ENCODE assay signal across 1 cellular context in genomic region chr12:54390176-54390667, GRCh38.
TF ChIP-seq lines count a peak whose summit lies in the region.

No MANE protein-coding gene starts in this region.

TF ChIP-seq in HEK293, 187 proteins besides CTCF, POLR2A, EP300 and RAD21 (continued from another document and continues in another):
- TF ChIP-seq PRDM6 (tag by site-specific recombination; IDR thresholded peaks at IDR 0.05) (no peak), YY2 (tag by site-specific recombination; IDR thresholded peaks at IDR 0.05) (no peak), BCL11B (tag by site-specific recombination; IDR thresholded peaks at IDR 0.05; ENCODE audit: low read depth) (no peak), KLF17 (tag by site-specific recombination; IDR thresholded peaks at IDR 0.05) (peak; percentile 21; the same call in 1 of the 2 replicates), ZNF558 (tag by site-specific recombination; IDR thresholded peaks at IDR 0.05) (no peak), ZBTB20 (tag by site-specific recombination; IDR thresholded peaks at IDR 0.05) (no peak), ZNF639 (tag by site-specific recombination; IDR thresholded peaks at IDR 0.05) (no peak), ZNF626 (tag by site-specific recombination; IDR thresholded peaks at IDR 0.05) (no peak), ZNF660 (tag by site-specific recombination; IDR thresholded peaks at IDR 0.05) (no peak), BCL11A (tag by site-specific recombination; IDR thresholded peaks at IDR 0.05; ENCODE audit: low read depth) (no peak), FEZF1 (tag by site-specific recombination; IDR thresholded peaks at IDR 0.05) (no peak), ZIC2 (tag by site-specific recombination; IDR thresholded peaks at IDR 0.05) (peak; percentile 70), ZNF2 (tag by site-specific recombination; IDR thresholded peaks at IDR 0.05) (no peak), ZNF843 (tag by site-specific recombination; IDR thresholded peaks at IDR 0.05) (no peak), KLF9 (tag by site-specific recombination; IDR thresholded peaks at IDR 0.05; ENCODE audit: low read depth) (no peak), ZBTB6 (tag by site-specific recombination; IDR thresholded peaks at IDR 0.05) (no peak), ZNF530 (tag by site-specific recombination; IDR thresholded peaks at IDR 0.05; ENCODE audit: low read depth) (no peak), SP7 (tag by site-specific recombination; IDR thresholded peaks at IDR 0.05) (0 out of 2 replicates have a peak, but pooled peaks have one; percentile 29), ZNF768 (tag by site-specific recombination; IDR thresholded peaks at IDR 0.05) (no peak), ZNF600 (tag by site-specific recombination; IDR thresholded peaks at IDR 0.05) (peak; percentile 80), ZFHX2 (tag by site-specific recombination; conservative IDR thresholded peaks at IDR 0.05) (no peak), ZNF837 (tag by site-specific recombination; IDR thresholded peaks at IDR 0.05) (no peak), REPIN1 (tag by site-specific recombination; IDR thresholded peaks at IDR 0.05; ENCODE audit: low read depth) (no peak), ZNF629 (tag by site-specific recombination; IDR thresholded peaks at IDR 0.05) (no peak), ZNF302 (tag by site-specific recombination; IDR thresholded peaks at IDR 0.05; ENCODE audit: low read depth) (no peak), ZNF670 (tag by site-specific recombination; IDR thresholded peaks at IDR 0.05; ENCODE audit: low read depth) (no peak), ZNF785 (tag by site-specific recombination; IDR thresholded peaks at IDR 0.05) (no peak), ZNF416 (tag by site-specific recombination; IDR thresholded peaks at IDR 0.05) (no peak), ZNF121 (tag by site-specific recombination; IDR thresholded peaks at IDR 0.05) (no peak), ZNF169 (tag by site-specific recombination; IDR thresholded peaks at IDR 0.05) (no peak), ZNF548 (tag by site-specific recombination; IDR thresholded peaks at IDR 0.05) (no peak), ZXDB (tag by site-specific recombination; IDR thresholded peaks at IDR 0.05) (no peak), ZNF350 (tag by site-specific recombination; IDR thresholded peaks at IDR 0.05) (no peak), SALL2 (tag by site-specific recombination; IDR thresholded peaks at IDR 0.05; ENCODE audit: borderline replicate concordance) (no peak), PATZ1 (tag by site-specific recombination; IDR thresholded peaks at IDR 0.05) (peak; percentile 58)
- TF ChIP-seq, protein P1, sequence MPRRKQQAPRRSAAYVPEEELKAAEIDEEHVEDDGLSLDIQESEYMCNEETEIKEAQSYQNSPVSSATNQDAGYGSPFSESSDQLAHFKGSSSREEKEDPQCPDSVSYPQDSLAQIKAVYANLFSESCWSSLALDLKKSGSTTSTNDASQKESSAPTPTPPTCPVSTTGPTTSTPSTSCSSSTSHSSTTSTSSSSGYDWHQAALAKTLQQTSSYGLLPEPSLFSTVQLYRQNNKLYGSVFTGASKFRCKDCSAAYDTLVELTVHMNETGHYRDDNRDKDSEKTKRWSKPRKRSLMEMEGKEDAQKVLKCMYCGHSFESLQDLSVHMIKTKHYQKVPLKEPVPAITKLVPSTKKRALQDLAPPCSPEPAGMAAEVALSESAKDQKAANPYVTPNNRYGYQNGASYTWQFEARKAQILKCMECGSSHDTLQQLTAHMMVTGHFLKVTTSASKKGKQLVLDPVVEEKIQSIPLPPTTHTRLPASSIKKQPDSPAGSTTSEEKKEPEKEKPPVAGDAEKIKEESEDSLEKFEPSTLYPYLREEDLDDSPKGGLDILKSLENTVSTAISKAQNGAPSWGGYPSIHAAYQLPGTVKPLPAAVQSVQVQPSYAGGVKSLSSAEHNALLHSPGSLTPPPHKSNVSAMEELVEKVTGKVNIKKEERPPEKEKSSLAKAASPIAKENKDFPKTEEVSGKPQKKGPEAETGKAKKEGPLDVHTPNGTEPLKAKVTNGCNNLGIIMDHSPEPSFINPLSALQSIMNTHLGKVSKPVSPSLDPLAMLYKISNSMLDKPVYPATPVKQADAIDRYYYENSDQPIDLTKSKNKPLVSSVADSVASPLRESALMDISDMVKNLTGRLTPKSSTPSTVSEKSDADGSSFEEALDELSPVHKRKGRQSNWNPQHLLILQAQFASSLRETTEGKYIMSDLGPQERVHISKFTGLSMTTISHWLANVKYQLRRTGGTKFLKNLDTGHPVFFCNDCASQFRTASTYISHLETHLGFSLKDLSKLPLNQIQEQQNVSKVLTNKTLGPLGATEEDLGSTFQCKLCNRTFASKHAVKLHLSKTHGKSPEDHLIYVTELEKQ (tag by site-specific recombination; IDR thresholded peaks at IDR 0.05; ENCODE audit: borderline replicate concordance) = no peak
- TF ChIP-seq, protein P2, sequence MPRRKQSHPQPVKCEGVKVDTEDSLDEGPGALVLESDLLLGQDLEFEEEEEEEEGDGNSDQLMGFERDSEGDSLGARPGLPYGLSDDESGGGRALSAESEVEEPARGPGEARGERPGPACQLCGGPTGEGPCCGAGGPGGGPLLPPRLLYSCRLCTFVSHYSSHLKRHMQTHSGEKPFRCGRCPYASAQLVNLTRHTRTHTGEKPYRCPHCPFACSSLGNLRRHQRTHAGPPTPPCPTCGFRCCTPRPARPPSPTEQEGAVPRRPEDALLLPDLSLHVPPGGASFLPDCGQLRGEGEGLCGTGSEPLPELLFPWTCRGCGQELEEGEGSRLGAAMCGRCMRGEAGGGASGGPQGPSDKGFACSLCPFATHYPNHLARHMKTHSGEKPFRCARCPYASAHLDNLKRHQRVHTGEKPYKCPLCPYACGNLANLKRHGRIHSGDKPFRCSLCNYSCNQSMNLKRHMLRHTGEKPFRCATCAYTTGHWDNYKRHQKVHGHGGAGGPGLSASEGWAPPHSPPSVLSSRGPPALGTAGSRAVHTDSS (tag by site-specific recombination; IDR thresholded peaks at IDR 0.05) = no peak
- TF ChIP-seq, protein P3, sequence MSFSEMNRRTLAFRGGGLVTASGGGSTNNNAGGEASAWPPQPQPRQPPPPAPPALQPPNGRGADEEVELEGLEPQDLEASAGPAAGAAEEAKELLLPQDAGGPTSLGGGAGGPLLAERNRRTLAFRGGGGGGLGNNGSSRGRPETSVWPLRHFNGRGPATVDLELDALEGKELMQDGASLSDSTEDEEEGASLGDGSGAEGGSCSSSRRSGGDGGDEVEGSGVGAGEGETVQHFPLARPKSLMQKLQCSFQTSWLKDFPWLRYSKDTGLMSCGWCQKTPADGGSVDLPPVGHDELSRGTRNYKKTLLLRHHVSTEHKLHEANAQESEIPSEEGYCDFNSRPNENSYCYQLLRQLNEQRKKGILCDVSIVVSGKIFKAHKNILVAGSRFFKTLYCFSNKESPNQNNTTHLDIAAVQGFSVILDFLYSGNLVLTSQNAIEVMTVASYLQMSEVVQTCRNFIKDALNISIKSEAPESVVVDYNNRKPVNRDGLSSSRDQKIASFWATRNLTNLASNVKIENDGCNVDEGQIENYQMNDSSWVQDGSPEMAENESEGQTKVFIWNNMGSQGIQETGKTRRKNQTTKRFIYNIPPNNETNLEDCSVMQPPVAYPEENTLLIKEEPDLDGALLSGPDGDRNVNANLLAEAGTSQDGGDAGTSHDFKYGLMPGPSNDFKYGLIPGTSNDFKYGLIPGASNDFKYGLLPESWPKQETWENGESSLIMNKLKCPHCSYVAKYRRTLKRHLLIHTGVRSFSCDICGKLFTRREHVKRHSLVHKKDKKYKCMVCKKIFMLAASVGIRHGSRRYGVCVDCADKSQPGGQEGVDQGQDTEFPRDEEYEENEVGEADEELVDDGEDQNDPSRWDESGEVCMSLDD (tag by site-specific recombination; IDR thresholded peaks at IDR 0.05) = no peak
- TF ChIP-seq, protein P4, sequence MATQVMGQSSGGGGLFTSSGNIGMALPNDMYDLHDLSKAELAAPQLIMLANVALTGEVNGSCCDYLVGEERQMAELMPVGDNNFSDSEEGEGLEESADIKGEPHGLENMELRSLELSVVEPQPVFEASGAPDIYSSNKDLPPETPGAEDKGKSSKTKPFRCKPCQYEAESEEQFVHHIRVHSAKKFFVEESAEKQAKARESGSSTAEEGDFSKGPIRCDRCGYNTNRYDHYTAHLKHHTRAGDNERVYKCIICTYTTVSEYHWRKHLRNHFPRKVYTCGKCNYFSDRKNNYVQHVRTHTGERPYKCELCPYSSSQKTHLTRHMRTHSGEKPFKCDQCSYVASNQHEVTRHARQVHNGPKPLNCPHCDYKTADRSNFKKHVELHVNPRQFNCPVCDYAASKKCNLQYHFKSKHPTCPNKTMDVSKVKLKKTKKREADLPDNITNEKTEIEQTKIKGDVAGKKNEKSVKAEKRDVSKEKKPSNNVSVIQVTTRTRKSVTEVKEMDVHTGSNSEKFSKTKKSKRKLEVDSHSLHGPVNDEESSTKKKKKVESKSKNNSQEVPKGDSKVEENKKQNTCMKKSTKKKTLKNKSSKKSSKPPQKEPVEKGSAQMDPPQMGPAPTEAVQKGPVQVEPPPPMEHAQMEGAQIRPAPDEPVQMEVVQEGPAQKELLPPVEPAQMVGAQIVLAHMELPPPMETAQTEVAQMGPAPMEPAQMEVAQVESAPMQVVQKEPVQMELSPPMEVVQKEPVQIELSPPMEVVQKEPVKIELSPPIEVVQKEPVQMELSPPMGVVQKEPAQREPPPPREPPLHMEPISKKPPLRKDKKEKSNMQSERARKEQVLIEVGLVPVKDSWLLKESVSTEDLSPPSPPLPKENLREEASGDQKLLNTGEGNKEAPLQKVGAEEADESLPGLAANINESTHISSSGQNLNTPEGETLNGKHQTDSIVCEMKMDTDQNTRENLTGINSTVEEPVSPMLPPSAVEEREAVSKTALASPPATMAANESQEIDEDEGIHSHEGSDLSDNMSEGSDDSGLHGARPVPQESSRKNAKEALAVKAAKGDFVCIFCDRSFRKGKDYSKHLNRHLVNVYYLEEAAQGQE (tag by site-specific recombination; IDR thresholded peaks at IDR 0.05) = no peak
- TF ChIP-seq, protein P5, sequence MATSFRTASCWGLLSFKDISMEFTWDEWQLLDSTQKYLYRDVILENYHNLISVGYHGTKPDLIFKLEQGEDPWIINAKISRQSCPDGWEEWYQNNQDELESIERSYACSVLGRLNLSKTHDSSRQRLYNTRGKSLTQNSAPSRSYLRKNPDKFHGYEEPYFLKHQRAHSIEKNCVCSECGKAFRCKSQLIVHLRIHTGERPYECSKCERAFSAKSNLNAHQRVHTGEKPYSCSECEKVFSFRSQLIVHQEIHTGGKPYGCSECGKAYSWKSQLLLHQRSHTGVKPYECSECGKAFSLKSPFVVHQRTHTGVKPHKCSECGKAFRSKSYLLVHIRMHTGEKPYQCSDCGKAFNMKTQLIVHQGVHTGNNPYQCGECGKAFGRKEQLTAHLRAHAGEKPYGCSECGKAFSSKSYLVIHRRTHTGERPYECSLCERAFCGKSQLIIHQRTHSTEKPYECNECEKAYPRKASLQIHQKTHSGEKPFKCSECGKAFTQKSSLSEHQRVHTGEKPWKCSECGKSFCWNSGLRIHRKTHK (tag by site-specific recombination; IDR thresholded peaks at IDR 0.05) = no peak
